Comparison of ENCODE assay signal across 9 cellular contexts in genomic region chr15:40336129-40337122, GRCh38. TPM values are rescaled to one million over a fixed set of nuclear protein-coding genes. Genes with fewer than 3 reads are reported as not detected.
DNase-seq lines count a peak whose midpoint lies in the region; ATAC-seq and TF ChIP-seq lines count a peak whose summit lies in the region.
"Had no signal": no experiment of that assay in that cellular context is flagged by ENCODE, and none has a peak within 500 bp of the region (broad histone marks: within the 10 kb centered on the region; RNA-seq: fewer than 3 reads in every experiment).

No MANE protein-coding gene starts in this region.

- intact Hi-C loops in A673 (cut with micrococcal nuclease; ENCODE audit: unreplicated experiment): no loop called here

- no peak overlapping the region for H3K4me3 ChIP-seq in A673 (ENCODE audit: low read depth, low read length, poor library complexity, severe bottlenecking)
- H3K4me3 ChIP-seq in Peyer's patch: no peak overlapping the region

- DNase-seq in A673 (ENCODE audit: low spot score) (peak; percentile 69), Peyer's patch (peak in 2 of 3 donors; percentile 40 to 63), iPS-NIHi11 (ENCODE audit: low spot score) (peak; percentile 64), hippocampal formation (lab: John Stamatoyannopoulos, UW) (no peak), H4 (ENCODE audit: low spot score) (no peak)
- no peak for DNase-seq in activated effector memory CD4-positive, alpha-beta T cell treated with anti-CD3 and anti-CD28 coated beads, Interleukin-2, amount 50 U/mL, for 16 hours
- DNase-seq: DND-41 had no signal

- BruUV-seq in A673 (replicated peaks; lab: Mats Ljungman, UMichigan): no TSS peak

- H3K27me3 ChIP-seq in A673 (replicated peaks; ENCODE audit: insufficient read depth, low read depth, low read length, poor library complexity) (no peaks in the 10 kb centered on the region), Peyer's patch (no peaks in the 10 kb centered on the region)

- H3K36me3 ChIP-seq in A673 (ENCODE audit: insufficient read depth, low read length, poor library complexity, severe bottlenecking): no peaks in the 10 kb centered on the region
- H3K36me3 ChIP-seq in Peyer's patch: peaks cover 0 to 14% (median 0%) of the 10 kb centered on the region in 3 donors

- POLR2A ChIA-PET in A673 (lab: Charles Lee; ENCODE audit: low non-redundant PET): no interaction called here

- no peak for ATAC-seq in HG03565 (IDR thresholded peaks at IDR 0.05; ENCODE audit: unreplicated experiment)

- H3K9me3 ChIP-seq in A673 (ENCODE audit: low read depth, low read length, poor library complexity, severe bottlenecking) (no peaks in the 10 kb centered on the region), Peyer's patch (no peaks in the 10 kb centered on the region)

- CTCF ChIA-PET in A673 (lab: Charles Lee): interaction anchor here (0.6 to 2.9 kb wide), 3 partner anchors 8 to 57 kb away, joined by 3 to 14 read pairs (median 3); partner anchors contain the start of gene INAFM2

- TF ChIP-seq CTCF in A673 (conservative IDR thresholded peaks at IDR 0.05; ENCODE audit: low read depth, low read length): peak; percentile 28; the same call in 1 of the 2 replicates
- TF ChIP-seq CTCF in GM12874 (IDR thresholded peaks at IDR 0.05; ENCODE audit: insufficient read depth, low read depth, low read length): peak; percentile 72
- TF ChIP-seq CTCF in Peyer's patch (IDR thresholded peaks at IDR 0.05): no peak

- H3K27ac ChIP-seq in A673 (ENCODE audit: low read depth, low read length, poor library complexity, severe bottlenecking) (peak overlapping the region; percentile 78), Peyer's patch (peak overlapping the region in 1 of 4 donors; percentile 81)

- H3K4me1 ChIP-seq in A673 (ENCODE audit: insufficient read depth, low read length, poor library complexity, severe bottlenecking) (peaks cover 77% of the 10 kb centered on the region), Peyer's patch (peaks cover 4 to 91% (median 12%) of the 10 kb centered on the region in 4 donors)

- no peak for TF ChIP-seq POLR2A in Peyer's patch (IDR thresholded peaks at IDR 0.05)

RNA-seq across cellular contexts. Expression of gene CCDC9B, which starts 4.3 kb away (rescaled TPM):
- total RNA-seq in A673 (2021): 8.6 and 8.9 TPM in 2 replicates
- total RNA-seq in Peyer's patch: 10 to 100 TPM; 14.4 to 55.6 (median 37.7) TPM
- total RNA-seq in H4 (2014; rRNA removed; shearing (Covaris generic)): 1.3 and 4.6 TPM in 2 replicates

RNA-seq across cellular contexts. Expression of gene INAFM2, which starts 12.9 kb away (rescaled TPM):
- total RNA-seq in A673 (2021): 14.5 and 15.6 TPM in 2 replicates
- 10 to 100 TPM in 1 of 4 donors, 1 to 10 TPM in 3; 6.2 to 10.7 (median 8.9) TPM for total RNA-seq in Peyer's patch
- total RNA-seq in H4 (2014; rRNA removed; shearing (Covaris generic)): 13.0 and 15.7 TPM in 2 replicates

RNA-seq across cellular contexts. Expression of gene PHGR1, which starts 14.4 kb away (rescaled TPM):
- not detected in 2 replicates for total RNA-seq in A673 (2021)
- total RNA-seq in Peyer's patch: 1,000 to 10,000 TPM in 3 of 4 donors, 100 to 1,000 TPM in 1; 519 to 6,265 (median 3,022) TPM
- total RNA-seq in H4 (2014; rRNA removed; shearing (Covaris generic)): not detected in 2 replicates

RNA-seq across cellular contexts. Expression of gene DISP2, which starts 21.6 kb away (rescaled TPM):
- total RNA-seq in A673 (2021): 0.62 and 1.3 TPM in 2 replicates
- 10 to 100 TPM in 1 of 4 donors, 1 to 10 TPM in 3; 1.7 to 27.5 (median 7.4) TPM for total RNA-seq in Peyer's patch
- 0.14 and 0.27 TPM in 2 replicates for total RNA-seq in H4 (2014; rRNA removed; shearing (Covaris generic))

RNA-seq across cellular contexts. Expression of gene PLCB2, which starts 28.7 kb away (rescaled TPM):
- total RNA-seq in A673 (2021): 5.6 and 6.6 TPM in 2 replicates
- 100 to 1,000 TPM in 1 of 4 donors, 10 to 100 TPM in 3; 12.3 to 101 (median 15.7) TPM for total RNA-seq in Peyer's patch
- total RNA-seq in H4 (2014; rRNA removed; shearing (Covaris generic)): 1.6 and 2.4 TPM in 2 replicates

Comparison
In these comparisons a context has a peak if more than half of its experiments do, and no peak if none do; other contexts are left out.
1. DNase-seq: peak in A673 (single experiment), Peyer's patch (2 of 3) and iPS-NIHi11 (single experiment); none in activated effector memory CD4-positive, alpha-beta T cell treated with anti-CD3 and anti-CD28 coated beads, Interleukin-2, amount 50 U/mL, for 16 hours (single experiment), hippocampal formation (0 of 2) and H4 (single experiment).
2. CTCF ChIP-seq: peak in A673 (single experiment) and GM12874 (single experiment); none in Peyer's patch (0 of 6).
3. RNA of gene PHGR1, which starts 14.4 kb away (total RNA-seq): 519 to 6,265 TPM in Peyer's patch; not detected in A673 and not detected in H4; every median in the first group is over 100 times any median in the second.